Comparison of ENCODE assay signal across 1 cellular context in genomic region chr13:49214917-49215376, GRCh38.
TF ChIP-seq lines count a peak whose summit lies in the region.

No MANE protein-coding gene starts in this region.

TF ChIP-seq in HepG2, 621 proteins besides CTCF, POLR2A, EP300 and RAD21 (continued from another document and continues in another):
- TF ChIP-seq HNF1B (CRISPR knock-in tag; IDR thresholded peaks at IDR 0.05) (0 out of 2 replicates have a peak, but pooled peaks have one; percentile 24), RBFOX2 (IDR thresholded peaks at IDR 0.05; ENCODE audit: low read depth, low read length) (0 out of 2 replicates have a peak, but pooled peaks have one; percentile 32), RARA (CRISPR knock-in tag; IDR thresholded peaks at IDR 0.05) (peak; percentile 68), MNT (IDR thresholded peaks at IDR 0.05) (no peak), SALL1 (CRISPR knock-in tag; IDR thresholded peaks at IDR 0.05) (no peak), KDM5B (CRISPR knock-in tag; IDR thresholded peaks at IDR 0.05; ENCODE audit: borderline replicate concordance) (peak; percentile 73), HMG20A (CRISPR knock-in tag; IDR thresholded peaks at IDR 0.05; ENCODE audit: borderline replicate concordance) (peak; percentile 60; the same call in 1 of the 2 replicates), ZNF777 (CRISPR knock-in tag; IDR thresholded peaks at IDR 0.05) (no peak), PLRG1 (conservative IDR thresholded peaks at IDR 0.05) (no peak), KMT2B (CRISPR knock-in tag; IDR thresholded peaks at IDR 0.05) (peak; percentile 28; the same call in 1 of the 2 replicates), SOX13 (IDR thresholded peaks at IDR 0.05) (0 out of 2 replicates have a peak, but pooled peaks have one; percentile 17), SOX13 (CRISPR knock-in tag; conservative IDR thresholded peaks at IDR 0.05 in 1 of 2, IDR thresholded peaks at IDR 0.05 in 1 of 2) (peak in 1 of 2 experiments; percentile 75; a peak in 2 of 4 replicates), ASH2L (IDR thresholded peaks at IDR 0.05; ENCODE audit: insufficient read length, low read depth, low read length) (peak; percentile 21), MED1 (CRISPR knock-in tag; IDR thresholded peaks at IDR 0.05) (peak; percentile 63; the same call in 1 of the 2 replicates), ZNF407 (CRISPR knock-in tag; IDR thresholded peaks at IDR 0.05; ENCODE audit: not compliant biosample characterization) (peak; percentile 51), PAX8 (CRISPR knock-in tag; IDR thresholded peaks at IDR 0.05; ENCODE audit: borderline replicate concordance) (no peak), MBD4 (IDR thresholded peaks at IDR 0.05; ENCODE audit: borderline replicate concordance, low read length) (no peak), SKIL (CRISPR knock-in tag; IDR thresholded peaks at IDR 0.05; ENCODE audit: borderline replicate concordance) (no peak), ARID5B (CRISPR knock-in tag; IDR thresholded peaks at IDR 0.05) (peak; percentile 60), ZNF331 (CRISPR knock-in tag; IDR thresholded peaks at IDR 0.05) (peak; percentile 58; the same call in 1 of the 2 replicates), ZNF414 (CRISPR knock-in tag; IDR thresholded peaks at IDR 0.05) (no peak; the same call in 1 of the 2 replicates), NR2F1 (CRISPR knock-in tag; IDR thresholded peaks at IDR 0.05) (0 out of 4 replicates have a peak, but pooled peaks of 1 of the 2 experiments have one; percentile 38), ETV5 (CRISPR knock-in tag; IDR thresholded peaks at IDR 0.05; ENCODE audit: borderline replicate concordance) (peak; percentile 94), HIC2 (CRISPR knock-in tag; IDR thresholded peaks at IDR 0.05; ENCODE audit: low read depth) (peak; percentile 64; the same call in 1 of the 2 replicates), ZNF335 (CRISPR knock-in tag; IDR thresholded peaks at IDR 0.05) (no peak), ZNF350 (CRISPR knock-in tag; IDR thresholded peaks at IDR 0.05; ENCODE audit: borderline replicate concordance, low read depth) (peak; percentile 65; the same call in 1 of the 2 replicates), MED13 (CRISPR knock-in tag; IDR thresholded peaks at IDR 0.05) (no peak), ZBTB25 (CRISPR knock-in tag; IDR thresholded peaks at IDR 0.05) (no peak), ZNF274 (CRISPR knock-in tag; IDR thresholded peaks at IDR 0.05) (0 out of 2 replicates have a peak, but pooled peaks have one; percentile 57), NFKB2 (CRISPR knock-in tag; IDR thresholded peaks at IDR 0.05; ENCODE audit: borderline replicate concordance) (peak; percentile 64; the same call in 1 of the 2 replicates), RBAK (CRISPR knock-in tag; IDR thresholded peaks at IDR 0.05) (0 out of 2 replicates have a peak, but pooled peaks have one; percentile 15)
